25 cellular contexts compared by ENCODE assay signal in genomic region chr7:12764355-12765000, GRCh38.
DNase-seq lines count a peak whose midpoint lies in the region; ATAC-seq lines count a peak whose summit lies in the region.
"Had no signal": no experiment of that assay in that cellular context is flagged by ENCODE, and none has a peak within 500 bp of the region (broad histone marks: within the 10 kb centered on the region; RNA-seq: fewer than 3 reads in every experiment).

No MANE protein-coding gene starts in this region.

- DNase-seq in DMS53 (lab: John Stamatoyannopoulos, UW) (peak; percentile 36), DMS53 treated with DMSO at 0.1 percent for 48 hours (lab: John Stamatoyannopoulos, UW; ENCODE audit: unreplicated experiment) (no peak), amniotic epithelial cell (ENCODE audit: low read depth) (peak; percentile 17), midbrain (lab: John Stamatoyannopoulos, UW) (peak; percentile 23), substantia nigra (lab: John Stamatoyannopoulos, UW) (peak in 2 of 49 donors; percentile 1 to 8), DMS114 treated with DMSO at 0.1 percent for 48 hours (lab: John Stamatoyannopoulos, UW; ENCODE audit: unreplicated experiment) (no peak), sciatic nerve (ENCODE audit: low spot score) (no peak)
- DNase-seq in activated T-cell treated with anti-CD3 and anti-CD28 coated beads, Interleukin-2, amount 50 U/mL, for 48 hours, result no peak
- DNase-seq: activated CD4-positive, alpha-beta T cell treated with anti-CD3 and anti-CD28 coated beads, Interleukin-2, amount 50 U/mL, for 1 hour; CD8-positive, alpha-beta T cell; DMS153; dorsolateral prefrontal cortex; GDM1; heart right ventricle; KBM-7; left cardiac atrium; mammary epithelial cell; naive B cell; NCI-H1694 treated with DMSO at 0.1 percent for 48 hours; NCI-H345; right cardiac atrium; WERI-Rb-1 had no signal

- intact Hi-C loops in sciatic nerve (cut with DNase I), result no loop called here

- ATAC-seq in sciatic nerve, result no peak
- ATAC-seq: CD8-positive, alpha-beta T cell; heart right ventricle; left cardiac atrium; right cardiac atrium; Right ventricle myocardium inferior had no signal

- H3K27ac ChIP-seq in substantia nigra (ENCODE audit: low read depth, low read length, poor library complexity, severe bottlenecking), result peak overlapping the region; percentile 11
- H3K27ac ChIP-seq: 22Rv1, ascending aorta, WERI-Rb-1 had no signal

Comparison
In these comparisons a context has a peak if more than half of its experiments do, and no peak if none do; other contexts are left out.
1. DNase-seq: peak in DMS53 (single experiment), amniotic epithelial cell (single experiment) and midbrain (single experiment); none in DMS53 treated with DMSO at 0.1 percent for 48 hours (single experiment), activated T-cell treated with anti-CD3 and anti-CD28 coated beads, Interleukin-2, amount 50 U/mL, for 48 hours (0 of 2), DMS114 treated with DMSO at 0.1 percent for 48 hours (single experiment) and sciatic nerve (single experiment).